13 cellular contexts compared by ENCODE assay signal in genomic region chr2:27727257-27727656, GRCh38. TPM values are rescaled to one million over a fixed set of nuclear protein-coding genes. Genes with fewer than 3 reads are reported as not detected.
DNase-seq lines count a peak whose midpoint lies in the region; ATAC-seq and TF ChIP-seq lines count a peak whose summit lies in the region.
"Had no signal": no experiment of that assay in that cellular context is flagged by ENCODE, and none has a peak within 500 bp of the region (broad histone marks: within the 10 kb centered on the region; RNA-seq: fewer than 3 reads in every experiment).

No MANE protein-coding gene starts in this region.

- no peaks in the 10 kb centered on the region for H3K27me3 ChIP-seq in HL-60 (ENCODE audit: insufficient read depth, poor library complexity, severe bottlenecking)
- H3K27me3 ChIP-seq in naive thymus-derived CD4-positive, alpha-beta T cell (ENCODE audit: control insufficient read depth in 2 of 2, insufficient read depth in 2 of 2, low read length in 2 of 2): no peaks in the 10 kb centered on the region
- H3K27me3 ChIP-seq: BLaER1 had no signal

- no peaks in the 10 kb centered on the region for H3K4me1 ChIP-seq in naive thymus-derived CD4-positive, alpha-beta T cell (ENCODE audit: control insufficient read depth in 2 of 2, insufficient read depth in 2 of 2, low read length in 2 of 2)
- H3K4me1 ChIP-seq: parathyroid adenoma had no signal

- peak overlapping the region; percentile 64 for H3K27ac Mint-ChIP-seq in dendritic cell treated with granulocyte-macrophage colony-stimulating factor and Interleukin-4, amounts not matched to agents 40 ng/mL and 50 ng/mL, for 4 days
- H3K27ac Mint-ChIP-seq in naive thymus-derived CD4-positive, alpha-beta T cell: peak overlapping the region in 3 of 9 donors; percentile 26 to 78 (median 75)
- H3K27ac Mint-ChIP-seq: immature natural killer cell; stimulated activated naive CD8-positive, alpha-beta T cell treated with anti-CD3 and anti-CD28 coated beads, Interleukin-15, amount 100 ng/mL, for 72 hours had no signal

- peaks cover 22% of the 10 kb centered on the region for H3K4me1 Mint-ChIP-seq in dendritic cell treated with granulocyte-macrophage colony-stimulating factor and Interleukin-4, amounts not matched to agents 40 ng/mL and 50 ng/mL, for 4 days (ENCODE audit: low read depth)
- peaks cover 5 to 22% (median 16%) of the 10 kb centered on the region in 7 donors for H3K4me1 Mint-ChIP-seq in naive thymus-derived CD4-positive, alpha-beta T cell
- H3K4me1 Mint-ChIP-seq: immature natural killer cell had no signal

- intact Hi-C loops in dendritic cell treated with granulocyte-macrophage colony-stimulating factor and Interleukin-4, amounts not matched to agents 40 ng/mL and 50 ng/mL, for 4 days (cut with micrococcal nuclease): no loop called here
- intact Hi-C loops in naive thymus-derived CD4-positive, alpha-beta T cell (cut with micrococcal nuclease): no loop called here

- H3K36me3 ChIP-seq in naive thymus-derived CD4-positive, alpha-beta T cell (ENCODE audit: control insufficient read depth in 2 of 3, insufficient read depth in 3 of 3, low read length in 3 of 3): no peaks in the 10 kb centered on the region
- H3K36me3 ChIP-seq: BLaER1 had no signal

- TF ChIP-seq CTCF in HL-60 (IDR thresholded peaks at IDR 0.05; ENCODE audit: insufficient read depth, low read length): no peak

- no peaks in the 10 kb centered on the region for H3K9me3 ChIP-seq in naive thymus-derived CD4-positive, alpha-beta T cell (ENCODE audit: control insufficient read depth in 2 of 3, low read length in 3 of 3)
- H3K9me3 ChIP-seq: BLaER1 had no signal

- CTCF ChIA-PET in naive thymus-derived CD4-positive, alpha-beta T cell (lab: Charles Lee): no interaction called here

- H3K36me3 Mint-ChIP-seq in dendritic cell treated with granulocyte-macrophage colony-stimulating factor and Interleukin-4, amounts not matched to agents 40 ng/mL and 50 ng/mL, for 4 days (ENCODE audit: low read depth): no peaks in the 10 kb centered on the region
- H3K36me3 Mint-ChIP-seq in naive thymus-derived CD4-positive, alpha-beta T cell: no peaks in the 10 kb centered on the region
- H3K36me3 Mint-ChIP-seq: immature natural killer cell had no signal

- no peaks in the 10 kb centered on the region for H3K27me3 Mint-ChIP-seq in dendritic cell treated with granulocyte-macrophage colony-stimulating factor and Interleukin-4, amounts not matched to agents 40 ng/mL and 50 ng/mL, for 4 days
- no peaks in the 10 kb centered on the region for H3K27me3 Mint-ChIP-seq in naive thymus-derived CD4-positive, alpha-beta T cell
- H3K27me3 Mint-ChIP-seq: stimulated activated naive CD8-positive, alpha-beta T cell treated with anti-CD3 and anti-CD28 coated beads, Interleukin-15, amount 100 ng/mL, for 72 hours had no signal

- DNase-seq in HL-60 (ENCODE audit: low read depth in 1 of 2, low spot score in 1 of 2): peak; percentile 23 to 49
- peak; percentile 45 for DNase-seq in MV-4-11 (lab: John Stamatoyannopoulos, UW)
- no peak for DNase-seq in naive thymus-derived CD4-positive, alpha-beta T cell
- no peak for DNase-seq in NCI-H1105 treated with DMSO at 0.1 percent for 48 hours (lab: John Stamatoyannopoulos, UW)
- DNase-seq in SW480 (ENCODE audit: low spot score): no peak
- DNase-seq in substantia nigra (lab: John Stamatoyannopoulos, UW): no peak
- DNase-seq: immature natural killer cell; SHP77 treated with DMSO at 0.1 percent for 48 hours; stimulated activated naive CD8-positive, alpha-beta T cell treated with anti-CD3 and anti-CD28 coated beads, Interleukin-15, amount 100 ng/mL, for 72 hours had no signal

- no peak overlapping the region for H3K27ac ChIP-seq in HL-60 (replicated peaks)
- H3K27ac ChIP-seq in naive thymus-derived CD4-positive, alpha-beta T cell (ENCODE audit: low read depth, low read length): no peak overlapping the region
- no peak overlapping the region for H3K27ac ChIP-seq in substantia nigra (ENCODE audit: low read depth, low read length, poor library complexity, severe bottlenecking)
- H3K27ac ChIP-seq: BLaER1, parathyroid adenoma had no signal

- no peak overlapping the region for H3K4me3 ChIP-seq in HL-60 (replicated peaks; ENCODE audit: insufficient read depth, low read length)
- no peak overlapping the region for H3K4me3 ChIP-seq in naive thymus-derived CD4-positive, alpha-beta T cell (ENCODE audit: low read length)
- H3K4me3 ChIP-seq: BLaER1 had no signal

- H3K4me3 Mint-ChIP-seq in dendritic cell treated with granulocyte-macrophage colony-stimulating factor and Interleukin-4, amounts not matched to agents 40 ng/mL and 50 ng/mL, for 4 days: no peak overlapping the region
- peak overlapping the region in 4 of 10 donors; percentile 0 to 81 (median 35) for H3K4me3 Mint-ChIP-seq in naive thymus-derived CD4-positive, alpha-beta T cell
- H3K4me3 Mint-ChIP-seq: immature natural killer cell; stimulated activated naive CD8-positive, alpha-beta T cell treated with anti-CD3 and anti-CD28 coated beads, Interleukin-15, amount 100 ng/mL, for 72 hours had no signal

- POLR2A ChIA-PET in naive thymus-derived CD4-positive, alpha-beta T cell (lab: Charles Lee): no interaction called here

- no peaks in the 10 kb centered on the region for H3K9me3 Mint-ChIP-seq in dendritic cell treated with granulocyte-macrophage colony-stimulating factor and Interleukin-4, amounts not matched to agents 40 ng/mL and 50 ng/mL, for 4 days
- no peaks in the 10 kb centered on the region for H3K9me3 Mint-ChIP-seq in naive thymus-derived CD4-positive, alpha-beta T cell
- H3K9me3 Mint-ChIP-seq: immature natural killer cell; stimulated activated naive CD8-positive, alpha-beta T cell treated with anti-CD3 and anti-CD28 coated beads, Interleukin-15, amount 100 ng/mL, for 72 hours had no signal

- ATAC-seq in naive thymus-derived CD4-positive, alpha-beta T cell: peak; percentile 71
- ATAC-seq in HG02798 (IDR thresholded peaks at IDR 0.05; ENCODE audit: poor library complexity, unreplicated experiment): no peak
- ATAC-seq: stimulated activated naive CD8-positive, alpha-beta T cell treated with anti-CD3 and anti-CD28 coated beads, Interleukin-15, amount 100 ng/mL, for 72 hours had no signal

RNA-seq across cellular contexts. Expression of gene MRPL33, which starts 44.3 kb away (rescaled TPM):
- 10 to 100 TPM; 27.3 to 39.4 (median 35.1) TPM for total RNA-seq in naive thymus-derived CD4-positive, alpha-beta T cell
- polyA plus RNA-seq in naive thymus-derived CD4-positive, alpha-beta T cell: 100 to 1,000 TPM; 201 to 233 TPM

Comparison
In these comparisons a context has a peak if more than half of its experiments do, and no peak if none do; other contexts are left out.
1. DNase-seq: peak in HL-60 (2 of 2) and MV-4-11 (single experiment); none in naive thymus-derived CD4-positive, alpha-beta T cell (0 of 9), NCI-H1105 treated with DMSO at 0.1 percent for 48 hours (single experiment), SW480 (single experiment) and substantia nigra (0 of 49).